ENCODE assay signal across 17 cellular contexts in the genomic region with DNA sequence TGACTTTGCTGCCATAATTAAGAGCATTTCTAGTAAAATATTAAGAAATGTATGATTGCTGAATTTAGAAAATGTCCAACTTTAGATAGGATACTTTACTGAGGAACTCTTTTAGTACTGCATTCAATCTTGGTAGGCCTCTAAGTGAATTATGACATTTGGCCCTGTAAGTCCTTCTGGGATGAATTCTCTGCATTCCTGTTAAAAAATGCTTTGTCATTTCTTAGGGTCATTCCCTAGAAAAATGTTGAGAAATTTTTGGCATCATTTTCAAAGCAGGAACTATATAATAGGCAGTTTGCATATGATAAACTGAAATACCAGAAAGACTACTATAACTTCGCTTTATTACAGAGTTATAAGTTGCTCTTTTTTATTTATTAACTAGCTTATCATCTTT.
DNase-seq lines count a peak whose midpoint lies in the region; FAIRE-seq and TF ChIP-seq lines count a peak whose summit lies in the region.
"Had no signal": no experiment of that assay in that cellular context is flagged by ENCODE, and none has a peak within 500 bp of the region (broad histone marks: within the 10 kb centered on the region; RNA-seq: fewer than 3 reads in every experiment).

No MANE protein-coding gene starts in this region.

- H3K9me3 ChIP-seq in ascending aorta: no peaks in the 10 kb centered on the region
- H3K9me3 ChIP-seq: body of pancreas, tibial nerve had no signal

- DNase-seq in HTR-8/SVneo (ENCODE audit: insufficient read length, low spot score): peak; percentile 22
- peak; percentile 29 for DNase-seq in epidermal melanocyte (ENCODE audit: insufficient read length, low spot score)
- peak; percentile 32 for DNase-seq in myocyte (ENCODE audit: low read depth)
- DNase-seq in ascending aorta (ENCODE audit: low spot score in 2 of 2): no peak
- no peak for DNase-seq in GDM1 (lab: John Stamatoyannopoulos, UW)
- no peak for DNase-seq in cardiac septum (ENCODE audit: low spot score)
- no peak for DNase-seq in DMS 273 (lab: John Stamatoyannopoulos, UW; ENCODE audit: unreplicated experiment)
- DNase-seq: ACHN; activated gamma-delta T cell treated with Interleukin-2 at 50 U/mL for 16 hours; body of pancreas; KBM-7; NCI-H1105; NCI-H2171 treated with DMSO at 0.1 percent for 48 hours; right cardiac atrium; stimulated activated CD4-positive, alpha-beta T cell treated with anti-CD3 and anti-CD28 coated beads, Interleukin-2, amount 100 ng/mL, for 48 hours had no signal

- H3K36me3 ChIP-seq in ACC112 (ENCODE audit: insufficient read depth, low read length) (no peaks in the 10 kb centered on the region), ascending aorta (no peaks in the 10 kb centered on the region)
- H3K36me3 ChIP-seq: tibial nerve had no signal

- no peak for TF ChIP-seq CTCF in ascending aorta (IDR thresholded peaks at IDR 0.05)

- H3K4me3 ChIP-seq in ACC112 (ENCODE audit: low read depth, low read length): no peak overlapping the region
- no peak overlapping the region for H3K4me3 ChIP-seq in ascending aorta
- H3K4me3 ChIP-seq: body of pancreas, tibial nerve had no signal

- H2AFZ ChIP-seq in ACC112 (ENCODE audit: low read length, unreplicated experiment): peak overlapping the region; percentile 85

- H3K27me3 ChIP-seq in ACC112 (ENCODE audit: insufficient read depth, low read length) (no peaks in the 10 kb centered on the region), ascending aorta (no peaks in the 10 kb centered on the region)
- H3K27me3 ChIP-seq: body of pancreas, tibial nerve had no signal

- H3K4me1 ChIP-seq in ACC112 (ENCODE audit: control insufficient read depth, insufficient read depth, low read length, unreplicated experiment): peaks cover 26% of the 10 kb centered on the region
- H3K4me1 ChIP-seq in ascending aorta: peaks cover 0 to 8% of the 10 kb centered on the region in 2 donors

- H3K79me2 ChIP-seq in ACC112 (ENCODE audit: control insufficient read depth, insufficient read depth, low read length, unreplicated experiment): no peaks in the 10 kb centered on the region

- no peak for FAIRE-seq in HTR-8/SVneo (lab: Jason Lieb, UNC)

- H3K27ac ChIP-seq in ACC112 (ENCODE audit: low read depth, low read length): peak overlapping the region; percentile 78
- H3K27ac ChIP-seq in ascending aorta: peak overlapping the region in 1 of 2 donors; percentile 17
- H3K27ac ChIP-seq: body of pancreas, tibial nerve had no signal

- intact Hi-C loops in ascending aorta (cut with DNase I): no loop called here
- intact Hi-C loops in cardiac septum (cut with DNase I): no loop called here

Comparison
In these comparisons a context has a peak if more than half of its experiments do, and no peak if none do; other contexts are left out.
1. DNase-seq: peak in HTR-8/SVneo (single experiment), epidermal melanocyte (single experiment) and myocyte (single experiment); none in ascending aorta (0 of 2), GDM1 (single experiment), cardiac septum (single experiment) and DMS 273 (single experiment).